Comparison of ENCODE assay signal across 8 cellular contexts in the genomic region with DNA sequence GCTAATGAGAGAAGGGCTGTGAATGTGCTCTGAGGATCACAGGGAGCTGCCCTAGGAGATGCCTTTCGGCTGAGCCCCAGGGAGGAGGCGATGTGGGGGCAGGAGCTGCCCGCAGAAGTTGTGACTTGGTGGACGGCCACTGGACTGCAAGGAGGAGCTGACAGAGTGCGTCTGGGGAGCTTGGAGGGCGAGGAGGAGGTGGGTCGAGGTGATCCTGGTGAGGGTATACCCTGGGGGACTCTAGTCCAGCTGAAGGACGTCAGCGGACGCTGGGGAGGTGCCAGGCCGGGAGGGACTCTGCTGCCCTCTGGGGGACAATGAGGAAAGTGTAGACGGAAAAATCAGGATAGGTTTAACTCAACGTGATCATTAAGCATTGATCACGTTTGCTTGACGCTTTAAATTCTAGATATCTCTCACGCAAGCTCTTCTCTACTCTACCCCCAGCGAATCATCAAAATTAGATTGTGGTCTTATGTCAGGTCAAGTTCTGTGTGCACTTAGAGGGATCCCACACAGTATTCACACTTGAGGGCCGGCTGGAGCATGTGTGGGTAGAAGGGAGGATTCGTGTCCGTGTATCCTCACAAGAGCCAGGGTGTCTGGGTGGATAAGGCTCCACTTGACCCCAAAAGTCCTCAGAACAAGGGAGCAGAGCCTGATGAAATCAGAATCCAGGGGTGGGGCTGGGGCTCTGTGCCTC. TPM values are rescaled to one million over a fixed set of nuclear protein-coding genes. Genes with fewer than 3 reads are reported as not detected.
DNase-seq lines count a peak whose midpoint lies in the region; ATAC-seq and TF ChIP-seq lines count a peak whose summit lies in the region.

No MANE protein-coding gene starts in this region.

- CTCF ChIA-PET in CD8-positive, alpha-beta T cell (lab: Charles Lee): interaction anchor here (0.9 to 4.1 kb wide), 6 partner anchors 9 to 62 kb away, joined by 3 to 26 read pairs (median 4); no protein-coding TSS in a partner anchor

- H3K4me3 ChIP-seq in CD8-positive, alpha-beta T cell (ENCODE audit: low read depth, low read length): no peak overlapping the region
- H3K4me3 ChIP-seq in GM23248 (no peak overlapping the region), iPS-15b (ENCODE audit: low read depth, low read length) (peak overlapping the region; percentile 26)

- H3K36me3 Mint-ChIP-seq in CD8-positive, alpha-beta T cell: no peaks in the 10 kb centered on the region
- H3K36me3 Mint-ChIP-seq in stimulated activated memory B cell treated with anti-CD40 and anti-IgM and Interleukin-4, amounts not matched to agents 10 μg/mL and 1 μg/mL and 100 μg/mL, for 72 hours: no peaks in the 10 kb centered on the region

- peak; percentile 49 for TF ChIP-seq CTCF in CD8-positive, alpha-beta T cell (IDR thresholded peaks at IDR 0.05)

- H3K4me1 ChIP-seq in CD8-positive, alpha-beta T cell (ENCODE audit: insufficient read depth, low read length): no peaks in the 10 kb centered on the region
- H3K4me1 ChIP-seq in GM23248 (ENCODE audit: insufficient read depth) (no peaks in the 10 kb centered on the region), iPS-15b (ENCODE audit: control insufficient read depth, insufficient read depth, low read length) (peaks cover 2% of the 10 kb centered on the region)

- H3K27ac Mint-ChIP-seq in CD8-positive, alpha-beta T cell: no peak overlapping the region
- no peak overlapping the region for H3K27ac Mint-ChIP-seq in stimulated activated memory B cell treated with anti-CD40 and anti-IgM and Interleukin-4, amounts not matched to agents 10 μg/mL and 1 μg/mL and 100 μg/mL, for 72 hours

- 17 to 20% methylated on average over 20 of the region's 20 CpGs for WGBS in GM23248 (ENCODE audit: low coverage in 1 of 2, low lambda C conversion rate in 2 of 2, missing lambda C conversion rate in 2 of 2), 2 experiments

- intact Hi-C loops in CD8-positive, alpha-beta T cell (cut with DNase I, micrococcal nuclease): loop anchor here (5.0 to 10.0 kb wide), 2 partner anchors 47 to 49 kb away; no protein-coding TSS in a partner anchor

- H3K4me1 Mint-ChIP-seq in CD8-positive, alpha-beta T cell (ENCODE audit: low read depth): no peaks in the 10 kb centered on the region
- H3K4me1 Mint-ChIP-seq in stimulated activated memory B cell treated with anti-CD40 and anti-IgM and Interleukin-4, amounts not matched to agents 10 μg/mL and 1 μg/mL and 100 μg/mL, for 72 hours: peaks cover 8% of the 10 kb centered on the region

- no peaks in the 10 kb centered on the region for H3K79me2 ChIP-seq in GM23248 (ENCODE audit: insufficient read depth)

- no peaks in the 10 kb centered on the region for H3K36me3 ChIP-seq in CD8-positive, alpha-beta T cell (ENCODE audit: insufficient read depth, low read length)
- H3K36me3 ChIP-seq in GM23248 (ENCODE audit: low read depth): no peaks in the 10 kb centered on the region
- H3K36me3 ChIP-seq in iPS-15b (ENCODE audit: control insufficient read depth, insufficient read depth, low read length): no peaks in the 10 kb centered on the region

- H3K9ac ChIP-seq in GM23248: no peak overlapping the region
- no peak overlapping the region for H3K9ac ChIP-seq in iPS-15b (ENCODE audit: low read depth, low read length)

- H3K9me3 Mint-ChIP-seq in CD8-positive, alpha-beta T cell: peaks cover 11% of the 10 kb centered on the region
- no peaks in the 10 kb centered on the region for H3K9me3 Mint-ChIP-seq in stimulated activated memory B cell treated with anti-CD40 and anti-IgM and Interleukin-4, amounts not matched to agents 10 μg/mL and 1 μg/mL and 100 μg/mL, for 72 hours

- DNase-seq in CD8-positive, alpha-beta T cell: peak in 2 of 7 experiments; percentile 27 to 42
- DNase-seq in GM23248 (peak; percentile 36), T-helper 9 cell (peak; percentile 30), C1 segment of cervical spinal cord (lab: John Stamatoyannopoulos, UW) (no peak)

- H3K27me3 ChIP-seq in CD8-positive, alpha-beta T cell (ENCODE audit: insufficient read depth, low read length): peaks cover 7% of the 10 kb centered on the region
- H3K27me3 ChIP-seq in GM23248 (replicated peaks; ENCODE audit: insufficient read depth) (peaks cover 10% of the 10 kb centered on the region; the same call in 1 of the 2 replicates), iPS-15b (ENCODE audit: control insufficient read depth, insufficient read depth, low read length) (peaks cover 11% of the 10 kb centered on the region)

- H3K9me3 ChIP-seq in CD8-positive, alpha-beta T cell (ENCODE audit: low read length): no peaks in the 10 kb centered on the region
- no peaks in the 10 kb centered on the region for H3K9me3 ChIP-seq in GM23248 (ENCODE audit: low read depth)
- H3K9me3 ChIP-seq in iPS-15b (ENCODE audit: control insufficient read depth, insufficient read depth, low read length): no peaks in the 10 kb centered on the region

- ATAC-seq in CD8-positive, alpha-beta T cell: no peak
- ATAC-seq in GM21528 (IDR thresholded peaks at IDR 0.05; ENCODE audit: low FRiP score, unreplicated experiment) (no peak), HG03457 (IDR thresholded peaks at IDR 0.05; ENCODE audit: unreplicated experiment) (no peak)
- ATAC-seq in stimulated activated memory B cell treated with anti-CD40 and anti-IgM and Interleukin-4, amounts not matched to agents 10 μg/mL and 1 μg/mL and 100 μg/mL, for 72 hours: no peak

- H3F3A ChIP-seq in GM23248 (ENCODE audit: insufficient read depth): no peaks in the 10 kb centered on the region

- in situ Hi-C loops in GM23248 (cut with MboI): no loop called here

- peaks cover 37% of the 10 kb centered on the region for H3K27me3 Mint-ChIP-seq in CD8-positive, alpha-beta T cell (ENCODE audit: low read depth)
- H3K27me3 Mint-ChIP-seq in stimulated activated memory B cell treated with anti-CD40 and anti-IgM and Interleukin-4, amounts not matched to agents 10 μg/mL and 1 μg/mL and 100 μg/mL, for 72 hours: peaks cover 73% of the 10 kb centered on the region

- no peaks in the 10 kb centered on the region for H4K20me1 ChIP-seq in GM23248 (ENCODE audit: insufficient read depth)

- no peak overlapping the region for H3K27ac ChIP-seq in CD8-positive, alpha-beta T cell (ENCODE audit: low read depth, low read length)
- H3K27ac ChIP-seq in GM23248: no peak overlapping the region

- H3K4me2 ChIP-seq in GM23248 (ENCODE audit: unreplicated experiment): no peak overlapping the region

- H3K4me3 Mint-ChIP-seq in CD8-positive, alpha-beta T cell: no peak overlapping the region
- no peak overlapping the region for H3K4me3 Mint-ChIP-seq in stimulated activated memory B cell treated with anti-CD40 and anti-IgM and Interleukin-4, amounts not matched to agents 10 μg/mL and 1 μg/mL and 100 μg/mL, for 72 hours

- POLR2A ChIA-PET in CD8-positive, alpha-beta T cell (lab: Charles Lee): no interaction called here

- H3K9me2 ChIP-seq in GM23248 (ENCODE audit: insufficient read depth): no peaks in the 10 kb centered on the region

- H2AFZ ChIP-seq in GM23248: no peak overlapping the region

RNA-seq across cellular contexts. Expression of a gene that starts 3.3 kb away (rescaled TPM):
- total RNA-seq in CD8-positive, alpha-beta T cell: not detected
- total RNA-seq in GM23248 (2014; rRNA removed; shearing (Covaris generic)): not detected in 2 replicates
- not detected in 2 replicates for polyA plus RNA-seq in GM23248 (2016; fragmentation: Nextera tagmentation; extraction: Ambion mirVana)

RNA-seq across cellular contexts. Expression of a gene that starts 17.0 kb away (rescaled TPM):
- not detected for total RNA-seq in CD8-positive, alpha-beta T cell
- total RNA-seq in GM23248 (2014; rRNA removed; shearing (Covaris generic)): not detected in 2 replicates
- not detected in 2 replicates for polyA plus RNA-seq in GM23248 (2016; fragmentation: Nextera tagmentation; extraction: Ambion mirVana)

Comparison
In these comparisons a context has a peak if more than half of its experiments do, and no peak if none do; other contexts are left out.
1. DNase-seq: peak in GM23248 (single experiment) and T-helper 9 cell (single experiment); none in C1 segment of cervical spinal cord (0 of 14).